1 cellular context compared by ENCODE assay signal in genomic region chr5:140344683-140345423, GRCh38.
TF ChIP-seq lines count a peak whose summit lies in the region.

No MANE protein-coding gene starts in this region.

TF ChIP-seq in GM23338, 12 proteins besides CTCF, POLR2A, EP300 and RAD21 (continued from another document):
- TF ChIP-seq ZNF462 (CRISPR knock-in tag; IDR thresholded peaks at IDR 0.05) = no peak
- no peak for TF ChIP-seq CREB1 (CRISPR knock-in tag; IDR thresholded peaks at IDR 0.05; ENCODE audit: low read depth)
- no peak for TF ChIP-seq EZH2 (IDR thresholded peaks at IDR 0.05; ENCODE audit: low read depth, unreplicated experiment)
- TF ChIP-seq REST (IDR thresholded peaks at IDR 0.05; ENCODE audit: unreplicated experiment) = no peak
- TF ChIP-seq EZH2phosphoT487 (IDR thresholded peaks at IDR 0.05; ENCODE audit: unreplicated experiment) = no peak
- no peak for TF ChIP-seq STAT1 (IDR thresholded peaks at IDR 0.05; ENCODE audit: unreplicated experiment)
- no peak for TF ChIP-seq POLR2AphosphoS5 (IDR thresholded peaks at IDR 0.05; ENCODE audit: low read depth)
- no peak for TF ChIP-seq ZNF114 (CRISPR knock-in tag; IDR thresholded peaks at IDR 0.05)
